ENCODE assay signal across 9 cellular contexts in the genomic region with DNA sequence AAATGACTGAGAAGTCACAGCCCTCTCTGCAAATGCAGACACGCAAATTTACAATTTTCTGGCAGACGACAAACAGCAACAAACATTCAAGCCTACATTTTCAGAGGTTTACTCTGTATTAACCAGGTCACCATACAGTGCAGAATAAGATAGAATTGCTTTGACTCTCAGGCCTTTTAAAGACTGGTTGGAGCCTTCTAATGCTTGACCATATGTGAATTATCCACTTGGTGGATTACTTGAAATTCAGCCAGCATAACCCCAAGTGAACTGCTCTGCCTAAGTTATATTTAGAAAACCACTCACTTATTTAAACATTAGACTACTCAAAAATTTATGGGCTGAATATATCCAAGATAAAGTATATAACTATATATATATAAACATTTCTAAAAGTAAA.
DNase-seq lines count a peak whose midpoint lies in the region; ATAC-seq and TF ChIP-seq lines count a peak whose summit lies in the region.
"Had no signal": no experiment of that assay in that cellular context is flagged by ENCODE, and none has a peak within 500 bp of the region (broad histone marks: within the 10 kb centered on the region; RNA-seq: fewer than 3 reads in every experiment).

No MANE protein-coding gene starts in this region.

- no peak overlapping the region for H3K4me2 ChIP-seq in H9 (ENCODE audit: insufficient read depth, insufficient read length, low read length)

- ATAC-seq in left cardiac atrium (peak; percentile 71 to 79), GM21360 (IDR thresholded peaks at IDR 0.05; ENCODE audit: unreplicated experiment) (no peak)

- H3K27ac Mint-ChIP-seq in H9 = peak overlapping the region in 1 of 3 experiments; percentile 49; a peak in 1 of 7 replicates

- H3K27ac ChIP-seq in WERI-Rb-1 (peak overlapping the region; percentile 53), spleen (peak overlapping the region in 6 of 8 donors; percentile 8 to 84 (median 56)), H9 (ENCODE audit: insufficient read length, low read depth, low read length) (no peak overlapping the region)

- H3K4me3 ChIP-seq in WERI-Rb-1 (ENCODE audit: low read depth, low read length) (peak overlapping the region; percentile 32; the same call in 1 of the 2 replicates), spleen (no peak overlapping the region)
- H3K4me3 ChIP-seq: HAP-1 had no signal

- H4K5ac ChIP-seq in H9 (ENCODE audit: insufficient read length, low read depth, low read length) = no peak overlapping the region

- intact Hi-C loops in left cardiac atrium (cut with DNase I) = loop anchor here in 1 of 2 donors (5.0 kb wide), 1 partner anchor 173 kb away; no protein-coding TSS in a partner anchor
- intact Hi-C loops in spleen (cut with DNase I; ENCODE audit: low total_unique reads) = no loop called here

- H3K9ac ChIP-seq in H9 (ENCODE audit: extremely low read depth, insufficient read length, low read length) = no peak overlapping the region

- no peak overlapping the region for H2AK5ac ChIP-seq in H9 (ENCODE audit: insufficient read length, low read length)

- H3K23ac ChIP-seq in H9 (ENCODE audit: insufficient read length, low read depth, low read length) = no peak overlapping the region

- no peaks in the 10 kb centered on the region for H3K79me2 ChIP-seq in H9 (ENCODE audit: insufficient read depth, low read length)

- no peak overlapping the region for H2BK5ac ChIP-seq in H9 (ENCODE audit: insufficient read length, low read length)

- no peak overlapping the region for H4K8ac ChIP-seq in H9 (replicated peaks; ENCODE audit: insufficient read length, low read depth, low read length)

- 66 to 86% (median 82%) methylated on average over 2 of the region's 2 CpGs for WGBS in spleen, 5 donors
- no CpG with 5 or more reads among the region's 2 CpGs for WGBS in H9 (ENCODE audit: extremely low coverage, insufficient read length, low lambda C conversion rate)

- H3K18ac ChIP-seq in H9 (ENCODE audit: insufficient read length, low read depth, low read length) = no peak overlapping the region

- H4K20me1 ChIP-seq in H9 (ENCODE audit: control insufficient read depth, insufficient read depth, insufficient read length) = no peaks in the 10 kb centered on the region

- no peak overlapping the region for H3K4ac ChIP-seq in H9 (ENCODE audit: low read depth, low read length)

- H3K4me3 Mint-ChIP-seq in H9 = no peak overlapping the region

- no peak overlapping the region for H3T11ph ChIP-seq in H9 (ENCODE audit: low read length)

- no peak for TF ChIP-seq POLR2A in spleen (IDR thresholded peaks at IDR 0.05)

- no peaks in the 10 kb centered on the region; a peak in 1 of 5 replicates for H3K9me3 Mint-ChIP-seq in H9

- no peak overlapping the region for H4K91ac ChIP-seq in H9 (ENCODE audit: insufficient read length, low read depth, low read length)

- no peak overlapping the region for H2BK20ac ChIP-seq in H9 (ENCODE audit: low read depth, low read length, poor library complexity, severe bottlenecking)

- TF ChIP-seq CTCF in WERI-Rb-1 (IDR thresholded peaks at IDR 0.05; ENCODE audit: low read depth, low read length) (no peak), spleen (IDR thresholded peaks at IDR 0.05 in 8 of 11, conservative IDR thresholded peaks at IDR 0.05 in 3 of 11) (no peak), H9 (conservative IDR thresholded peaks at IDR 0.05) (no peak)

- H3K23me2 ChIP-seq in H9 (ENCODE audit: insufficient read length, low read depth, low read length, poor library complexity, severe bottlenecking) = no peaks in the 10 kb centered on the region

- H3K27me3 Mint-ChIP-seq in H9 (ENCODE audit: low read depth) = no peaks in the 10 kb centered on the region

- peaks cover 10 to 12% of the 10 kb centered on the region in 2 experiments for H3K4me1 Mint-ChIP-seq in H9

- H3K4me1 ChIP-seq in spleen (peaks cover 0 to 57% (median 21%) of the 10 kb centered on the region in 6 donors), H9 (ENCODE audit: insufficient read depth, low read length) (no peaks in the 10 kb centered on the region)
- H3K4me1 ChIP-seq: HAP-1 had no signal

- no peak overlapping the region for H2BK12ac ChIP-seq in H9 (ENCODE audit: insufficient read length, low read depth, low read length)

- no peak overlapping the region for H2AFZ ChIP-seq in H9 (ENCODE audit: low read length)

- peaks cover 0 to 3% (median 0%) of the 10 kb centered on the region in 3 experiments; a peak in 2 of 7 replicates for H3K36me3 Mint-ChIP-seq in H9 (ENCODE audit: insufficient read depth in 1 of 3, low read depth in 3 of 3)

- H3K27me3 ChIP-seq in WERI-Rb-1 (ENCODE audit: insufficient read depth, low read depth, severe bottlenecking) (no peaks in the 10 kb centered on the region), spleen (replicated peaks in 1 of 7) (no peaks in the 10 kb centered on the region), H9 (ENCODE audit: insufficient read depth, low read length) (no peaks in the 10 kb centered on the region)

- DNase-seq in HS-27A (ENCODE audit: low read depth) = peak; percentile 5
- DNase-seq in WERI-Rb-1 = no peak
- DNase-seq in left cardiac atrium = no peak
- no peak for DNase-seq in spleen
- no peak for DNase-seq in H9
- no peak for DNase-seq in NCI-H226
- DNase-seq in activated CD8-positive, alpha-beta memory T cell treated with anti-CD3 and anti-CD28 coated beads, Interleukin-2, amount 50 U/mL, for 4 hours = no peak

- no peak overlapping the region for H3K56ac ChIP-seq in H9 (ENCODE audit: insufficient read length, low read depth, low read length)

- H3K79me1 ChIP-seq in H9 (ENCODE audit: insufficient read depth, low read depth, low read length, poor library complexity, severe bottlenecking) = no peaks in the 10 kb centered on the region

- H2BK15ac ChIP-seq in H9 (ENCODE audit: low read depth, low read length) = no peak overlapping the region

- H3K36me3 ChIP-seq in WERI-Rb-1 (no peaks in the 10 kb centered on the region), spleen (no peaks in the 10 kb centered on the region)
- H3K36me3 ChIP-seq: HAP-1 had no signal

- H2BK120ac ChIP-seq in H9 (ENCODE audit: low read depth, low read length, poor library complexity, severe bottlenecking) = no peak overlapping the region

- H3K9me3 ChIP-seq in WERI-Rb-1 (ENCODE audit: severe bottlenecking) = no peaks in the 10 kb centered on the region
- H3K9me3 ChIP-seq in spleen = no peaks in the 10 kb centered on the region
- H3K9me3 ChIP-seq in H9 (ENCODE audit: control insufficient read depth, low read depth, low read length) = no peaks in the 10 kb centered on the region
- H3K9me3 ChIP-seq: HAP-1 had no signal

- H3K14ac ChIP-seq in H9 (ENCODE audit: insufficient read depth, low read length) = no peak overlapping the region
